In the genomic region with DNA sequence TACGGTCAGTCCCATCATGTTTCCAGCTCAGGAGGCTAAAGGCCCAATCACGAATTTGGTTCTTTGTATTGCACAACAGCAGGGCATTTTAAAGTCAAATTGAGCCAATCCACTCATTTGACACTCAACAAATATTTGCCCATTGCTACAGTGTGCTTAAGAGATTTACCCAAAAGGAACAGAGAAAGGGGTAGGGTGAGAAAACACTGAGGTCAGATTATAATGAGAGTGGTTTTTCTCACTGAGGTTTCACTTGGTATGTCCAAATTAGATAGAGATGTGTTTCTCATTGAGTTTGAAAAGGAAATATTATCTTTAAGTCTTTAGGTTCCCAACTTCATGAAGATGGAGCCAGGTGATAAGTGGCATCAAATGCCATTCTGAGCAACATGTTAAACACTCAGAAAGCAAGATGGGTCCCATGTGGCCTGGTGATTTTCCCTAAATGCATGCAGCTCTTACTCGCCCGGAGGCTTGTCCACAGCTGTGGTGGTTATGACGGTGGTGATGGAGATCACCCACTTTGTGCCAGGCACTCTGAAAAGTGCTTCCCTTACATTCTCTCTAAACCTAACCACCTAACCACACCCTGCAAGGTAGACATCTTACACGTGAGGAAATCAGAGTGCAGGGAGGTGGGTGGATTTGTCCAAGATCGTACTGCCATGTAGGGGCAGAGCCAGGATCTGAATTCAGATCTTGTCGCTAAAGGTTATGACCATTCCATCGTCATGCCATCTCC, we compare ENCODE assay signal across 1 cellular context.
TF ChIP-seq lines count a peak whose summit lies in the region.

No MANE protein-coding gene starts in this region.

TF ChIP-seq in GM23338, 12 proteins besides CTCF, POLR2A, EP300 and RAD21 (continued from another document):
- TF ChIP-seq, protein P1, sequence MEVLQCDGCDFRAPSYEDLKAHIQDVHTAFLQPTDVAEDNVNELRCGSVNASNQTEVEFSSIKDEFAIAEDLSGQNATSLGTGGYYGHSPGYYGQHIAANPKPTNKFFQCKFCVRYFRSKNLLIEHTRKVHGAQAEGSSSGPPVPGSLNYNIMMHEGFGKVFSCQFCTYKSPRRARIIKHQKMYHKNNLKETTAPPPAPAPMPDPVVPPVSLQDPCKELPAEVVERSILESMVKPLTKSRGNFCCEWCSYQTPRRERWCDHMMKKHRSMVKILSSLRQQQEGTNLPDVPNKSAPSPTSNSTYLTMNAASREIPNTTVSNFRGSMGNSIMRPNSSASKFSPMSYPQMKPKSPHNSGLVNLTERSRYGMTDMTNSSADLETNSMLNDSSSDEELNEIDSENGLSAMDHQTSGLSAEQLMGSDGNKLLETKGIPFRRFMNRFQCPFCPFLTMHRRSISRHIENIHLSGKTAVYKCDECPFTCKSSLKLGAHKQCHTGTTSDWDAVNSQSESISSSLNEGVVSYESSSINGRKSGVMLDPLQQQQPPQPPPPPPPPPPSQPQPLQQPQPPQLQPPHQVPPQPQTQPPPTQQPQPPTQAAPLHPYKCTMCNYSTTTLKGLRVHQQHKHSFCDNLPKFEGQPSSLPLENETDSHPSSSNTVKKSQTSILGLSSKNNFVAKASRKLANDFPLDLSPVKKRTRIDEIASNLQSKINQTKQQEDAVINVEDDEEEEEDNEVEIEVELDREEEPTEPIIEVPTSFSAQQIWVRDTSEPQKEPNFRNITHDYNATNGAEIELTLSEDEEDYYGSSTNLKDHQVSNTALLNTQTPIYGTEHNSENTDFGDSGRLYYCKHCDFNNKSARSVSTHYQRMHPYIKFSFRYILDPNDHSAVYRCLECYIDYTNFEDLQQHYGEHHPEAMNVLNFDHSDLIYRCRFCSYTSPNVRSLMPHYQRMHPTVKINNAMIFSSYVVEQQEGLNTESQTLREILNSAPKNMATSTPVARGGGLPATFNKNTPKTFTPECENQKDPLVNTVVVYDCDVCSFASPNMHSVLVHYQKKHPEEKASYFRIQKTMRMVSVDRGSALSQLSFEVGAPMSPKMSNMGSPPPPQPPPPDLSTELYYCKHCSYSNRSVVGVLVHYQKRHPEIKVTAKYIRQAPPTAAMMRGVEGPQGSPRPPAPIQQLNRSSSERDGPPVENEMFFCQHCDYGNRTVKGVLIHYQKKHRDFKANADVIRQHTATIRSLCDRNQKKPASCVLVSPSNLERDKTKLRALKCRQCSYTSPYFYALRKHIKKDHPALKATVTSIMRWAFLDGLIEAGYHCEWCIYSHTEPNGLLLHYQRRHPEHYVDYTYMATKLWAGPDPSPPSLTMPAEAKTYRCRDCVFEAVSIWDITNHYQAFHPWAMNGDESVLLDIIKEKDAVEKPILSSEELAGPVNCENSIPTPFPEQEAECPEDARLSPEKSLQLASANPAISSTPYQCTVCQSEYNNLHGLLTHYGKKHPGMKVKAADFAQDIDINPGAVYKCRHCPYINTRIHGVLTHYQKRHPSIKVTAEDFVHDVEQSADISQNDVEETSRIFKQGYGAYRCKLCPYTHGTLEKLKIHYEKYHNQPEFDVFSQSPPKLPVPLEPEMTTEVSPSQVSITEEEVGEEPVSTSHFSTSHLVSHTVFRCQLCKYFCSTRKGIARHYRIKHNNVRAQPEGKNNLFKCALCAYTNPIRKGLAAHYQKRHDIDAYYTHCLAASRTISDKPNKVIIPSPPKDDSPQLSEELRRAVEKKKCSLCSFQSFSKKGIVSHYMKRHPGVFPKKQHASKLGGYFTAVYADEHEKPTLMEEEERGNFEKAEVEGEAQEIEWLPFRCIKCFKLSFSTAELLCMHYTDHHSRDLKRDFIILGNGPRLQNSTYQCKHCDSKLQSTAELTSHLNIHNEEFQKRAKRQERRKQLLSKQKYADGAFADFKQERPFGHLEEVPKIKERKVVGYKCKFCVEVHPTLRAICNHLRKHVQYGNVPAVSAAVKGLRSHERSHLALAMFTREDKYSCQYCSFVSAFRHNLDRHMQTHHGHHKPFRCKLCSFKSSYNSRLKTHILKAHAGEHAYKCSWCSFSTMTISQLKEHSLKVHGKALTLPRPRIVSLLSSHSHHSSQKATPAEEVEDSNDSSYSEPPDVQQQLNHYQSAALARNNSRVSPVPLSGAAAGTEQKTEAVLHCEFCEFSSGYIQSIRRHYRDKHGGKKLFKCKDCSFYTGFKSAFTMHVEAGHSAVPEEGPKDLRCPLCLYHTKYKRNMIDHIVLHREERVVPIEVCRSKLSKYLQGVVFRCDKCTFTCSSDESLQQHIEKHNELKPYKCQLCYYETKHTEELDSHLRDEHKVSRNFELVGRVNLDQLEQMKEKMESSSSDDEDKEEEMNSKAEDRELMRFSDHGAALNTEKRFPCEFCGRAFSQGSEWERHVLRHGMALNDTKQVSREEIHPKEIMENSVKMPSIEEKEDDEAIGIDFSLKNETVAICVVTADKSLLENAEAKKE (CRISPR knock-in tag; IDR thresholded peaks at IDR 0.05), result no peak
- TF ChIP-seq EZH2phosphoT487 (IDR thresholded peaks at IDR 0.05; ENCODE audit: unreplicated experiment) (no peak), JUNB (IDR thresholded peaks at IDR 0.05; ENCODE audit: unreplicated experiment) (no peak)
TF ChIP-seq in GM23338: peak in this region for 0.
